8 cellular contexts compared by ENCODE assay signal in the genomic region with DNA sequence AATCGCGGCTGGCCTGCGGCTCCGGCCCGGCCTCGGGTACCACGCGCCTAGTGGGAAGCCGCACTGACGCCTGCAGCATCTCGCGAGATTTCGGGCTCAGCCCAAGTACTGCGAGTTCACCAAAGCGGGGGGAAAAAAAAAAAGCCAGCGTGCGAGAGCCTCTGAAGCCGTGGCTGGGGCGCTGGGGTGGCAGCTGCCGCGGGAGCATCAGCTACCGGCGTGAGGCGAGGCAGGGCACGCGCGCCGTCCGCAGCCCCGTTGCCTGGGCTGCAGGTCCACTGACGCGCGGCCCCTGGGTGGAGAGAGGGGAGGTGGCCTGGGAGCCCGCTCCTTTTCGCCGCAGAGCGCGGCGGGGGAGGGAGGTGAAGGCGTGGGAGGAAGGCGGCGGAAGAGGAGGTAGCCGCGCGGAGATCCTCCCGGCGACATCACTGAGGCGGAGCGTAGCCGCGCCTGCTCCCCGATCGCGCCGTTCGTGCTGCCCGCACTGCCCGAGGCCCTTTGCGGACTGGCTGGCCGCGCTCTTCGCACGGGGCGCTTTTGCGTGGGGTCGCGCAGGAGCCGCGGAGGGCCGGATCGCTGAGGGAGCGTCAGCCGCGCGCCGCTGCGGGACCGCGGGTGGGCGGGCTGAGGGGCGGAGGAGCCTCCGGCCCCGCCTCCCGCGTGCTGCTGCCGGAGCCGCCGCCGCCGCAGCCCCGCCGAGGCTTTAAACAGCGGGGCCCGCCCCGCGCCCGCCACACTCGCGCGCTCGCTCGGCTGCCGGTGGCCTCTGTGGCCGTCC.
DNase-seq lines count a peak whose midpoint lies in the region; TF ChIP-seq lines count a peak whose summit lies in the region.

A gene (plus strand): TSS at position 734 of the 778 bp plus-strand sequence. CDS start 189 bp downstream, outside the sequence.

- no peaks in the 10 kb centered on the region for H3K9me3 Mint-ChIP-seq in activated naive CD4-positive, alpha-beta T cell treated with anti-CD3 and anti-CD28 coated beads, Interleukin-2, amount 10 ng/mL, durations not matched to agents 7 days and 5 days

- H3K27me3 Mint-ChIP-seq in activated naive CD4-positive, alpha-beta T cell treated with anti-CD3 and anti-CD28 coated beads, Interleukin-2, amount 10 ng/mL, durations not matched to agents 7 days and 5 days = no peaks in the 10 kb centered on the region

- TF ChIP-seq CTCF in HFF-Myc (IDR thresholded peaks at IDR 0.05; ENCODE audit: low read depth, low read length, missing control alignments) = no peak

- peaks cover 62% of the 10 kb centered on the region for H3K4me1 Mint-ChIP-seq in activated naive CD4-positive, alpha-beta T cell treated with anti-CD3 and anti-CD28 coated beads, Interleukin-2, amount 10 ng/mL, durations not matched to agents 7 days and 5 days

- H3K27ac ChIP-seq in SK-N-MC (0 out of 2 replicates have a peak within 1 kb of the TSS, but pooled peaks have one; percentile 23), substantia nigra (ENCODE audit: low read depth, low read length, poor library complexity, severe bottlenecking) (peak within 1 kb of the TSS; percentile 96)

- H3K27ac Mint-ChIP-seq in activated naive CD4-positive, alpha-beta T cell treated with anti-CD3 and anti-CD28 coated beads, Interleukin-2, amount 10 ng/mL, durations not matched to agents 7 days and 5 days = peak within 1 kb of the TSS; percentile 94

- peaks cover 29% of the 10 kb centered on the region for H3K36me3 Mint-ChIP-seq in activated naive CD4-positive, alpha-beta T cell treated with anti-CD3 and anti-CD28 coated beads, Interleukin-2, amount 10 ng/mL, durations not matched to agents 7 days and 5 days

- peak within 1 kb of the TSS; percentile 91 for H3K4me3 Mint-ChIP-seq in activated naive CD4-positive, alpha-beta T cell treated with anti-CD3 and anti-CD28 coated beads, Interleukin-2, amount 10 ng/mL, durations not matched to agents 7 days and 5 days

- peak; percentile 91 for DNase-seq in GM04504 (ENCODE audit: low read depth)
- DNase-seq in HFF-Myc (ENCODE audit: extremely low read depth, low read depth) = peak; percentile 83
- DNase-seq in MV-4-11 (lab: John Stamatoyannopoulos, UW) = peak; percentile 78
- peak; percentile 68 for DNase-seq in SK-N-MC (ENCODE audit: low read depth, low spot score)
- DNase-seq in activated naive CD4-positive, alpha-beta T cell treated with anti-CD3 and anti-CD28 coated beads, Interleukin-2, amount 10 ng/mL, durations not matched to agents 7 days and 5 days = peak; percentile 94
- peak; percentile 85 for DNase-seq in germinal center (ENCODE audit: low spot score)
- DNase-seq in non-pigmented ciliary epithelial cell (ENCODE audit: low read depth) = peak; percentile 81
- peak; percentile 50 to 97 (median 90) for DNase-seq in substantia nigra (lab: John Stamatoyannopoulos, UW)

- H3K9ac ChIP-seq in SK-N-MC (ENCODE audit: insufficient read length) = peak within 1 kb of the TSS; percentile 82

- no peaks in the 10 kb centered on the region for H3K36me3 ChIP-seq in SK-N-MC (ENCODE audit: insufficient read depth, low read length)

- CTCF ChIA-PET in activated naive CD4-positive, alpha-beta T cell treated with anti-CD3 and anti-CD28 coated beads, Interleukin-2, amount 10 ng/mL, durations not matched to agents 7 days and 5 days (lab: Charles Lee) = no interaction called here

- H3K4me3 ChIP-seq in HFF-Myc (replicated peaks; ENCODE audit: low read depth, low read length) (peak within 1 kb of the TSS; percentile 66), SK-N-MC (peak within 1 kb of the TSS; percentile 94)

- H3K9me3 ChIP-seq in SK-N-MC (ENCODE audit: low read depth, low read length) = no peaks in the 10 kb centered on the region

Comparison
In these comparisons a context has a peak if more than half of its experiments do, and no peak if none do; other contexts are left out.
1. Peak in every context shown above with its lines: DNase-seq, H3K4me3 ChIP-seq and H3K27ac ChIP-seq.